ENCODE assay signal across 27 cellular contexts in genomic region chr6:135601857-135602256, GRCh38.
"Had no signal": no experiment of that assay in that cellular context is flagged by ENCODE, and none has a peak within 500 bp of the region (broad histone marks: within the 10 kb centered on the region; RNA-seq: fewer than 3 reads in every experiment).

No MANE protein-coding gene starts in this region.

- H3K9me3 ChIP-seq: neutrophil, ovary, pancreas, prostate gland, right lobe of liver, sigmoid colon had no signal

- H2AFZ ChIP-seq: neural progenitor cell, parathyroid adenoma had no signal

- H3K9ac ChIP-seq: neural progenitor cell, parathyroid adenoma had no signal

- H3K27me3 ChIP-seq: neural progenitor cell, neutrophil, ovary, pancreas, right atrium auricular region, right lobe of liver, sigmoid colon, spleen had no signal

- DNase-seq: natural killer cell; nephron progenitor cell; nucleus accumbens; occipital lobe; ovary; pancreas; posterior cingulate gyrus; psoas muscle; retina; right cardiac atrium; right lobe of liver; sigmoid colon; small intestine; spleen; stimulated activated CD4-positive, alpha-beta T cell treated with anti-CD3 and anti-CD28 coated beads, Interleukin-12 subunit alpha, Interleukin-12 subunit beta, amount 100 ng/mL, for 4 hours; stimulated activated CD4-positive, alpha-beta T cell treated with anti-CD3 and anti-CD28 coated beads, Interleukin-15, amount 100 ng/mL, for 24 hours; stimulated activated CD4-positive, alpha-beta T cell treated with anti-CD3 and anti-CD28 coated beads, Interleukin-1b, Interleukin-23, amount 100 ng/mL, for 48 hours; stimulated activated CD4-positive, alpha-beta T cell treated with anti-CD3 and anti-CD28 coated beads, Interleukin-2, amount 100 ng/mL, for 24 hours had no signal

- ATAC-seq: natural killer cell; natural killer cell treated with Interleukin-12 subunit alpha and Interleukin-12 subunit beta and Interleukin-15 and Interleukin-18, amount 100 ng/mL, for 72 hours; pancreas; psoas muscle; right cardiac atrium; right lobe of liver; sciatic nerve had no signal

- H3K27ac ChIP-seq: neural progenitor cell, neutrophil, ovary, pancreas, parathyroid adenoma, prostate gland, psoas muscle, right atrium auricular region, right lobe of liver, sigmoid colon, skin epidermis, spleen had no signal

- FAIRE-seq: pancreas, small intestine had no signal

- H3K4me1 ChIP-seq: neural progenitor cell, pancreas, parathyroid adenoma, prostate gland, psoas muscle, right atrium auricular region, right lobe of liver, sigmoid colon, spleen had no signal

- H3K4me3 ChIP-seq: neural progenitor cell, ovary, pancreas, prostate gland, psoas muscle, right atrium auricular region, right lobe of liver, sigmoid colon, skin epidermis, smooth muscle cell, spleen had no signal

- H3K79me2 ChIP-seq: parathyroid adenoma had no signal

- H3K4me2 ChIP-seq: neural progenitor cell, smooth muscle cell had no signal

- H3K36me3 ChIP-seq: neural progenitor cell, neutrophil, ovary, pancreas, prostate gland, right atrium auricular region, right lobe of liver, sigmoid colon, spleen had no signal
